26 cellular contexts compared by ENCODE assay signal in the genomic region with DNA sequence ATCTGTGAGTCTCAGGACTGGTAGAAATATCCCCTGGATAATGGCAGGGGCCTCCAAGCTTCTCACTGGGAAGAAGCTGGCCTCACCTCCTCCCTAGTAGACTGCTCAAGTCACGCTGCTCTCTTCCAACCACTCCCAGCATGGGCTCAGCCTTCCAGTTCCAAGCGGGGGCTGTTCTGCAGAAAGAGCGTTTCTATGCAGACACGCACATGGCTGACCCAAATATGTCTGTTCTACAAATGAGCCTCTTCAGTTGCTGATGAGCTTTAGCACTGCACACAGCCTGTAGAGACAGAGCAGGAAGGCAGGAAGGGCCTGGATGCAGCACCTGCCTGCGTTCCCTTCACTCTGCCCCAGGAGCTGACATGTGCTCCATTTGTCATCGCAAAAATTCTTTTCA.
A peak's percentile ranks its signal among the peaks of the same experiment; 100 is the strongest.
DNase-seq lines count a peak whose midpoint lies in the region; ATAC-seq and TF ChIP-seq lines count a peak whose summit lies in the region.
"Had no signal": no experiment of that assay in that cellular context is flagged by ENCODE, and none has a peak within 500 bp of the region (broad histone marks: within the 10 kb centered on the region; RNA-seq: fewer than 3 reads in every experiment).

No MANE protein-coding gene starts in this region.

- DNase-seq in cardiac septum (ENCODE audit: low spot score) (peak; percentile 56), Right ventricle myocardium inferior (ENCODE audit: missing footprints) (no peak), medulla oblongata (ENCODE audit: extremely low spot score) (peak; percentile 20), omental fat pad (ENCODE audit: low spot score) (no peak), superior temporal gyrus (ENCODE audit: extremely low spot score) (peak; percentile 32), osteoblast (ENCODE audit: insufficient read length, low spot score, missing footprints) (no peak)
- no peak for DNase-seq in naive thymus-derived CD4-positive, alpha-beta T cell
- no peak for DNase-seq in activated T-helper 1 cell treated with anti-CD3 and anti-CD28 coated beads, Interleukin-12 subunit alpha, Interleukin-12 subunit beta, Interleukin-2, Interleukin-4 antibody, amounts not matched to agents 30 ng/mL and 10 ng/mL and 1 ng/mL, durations not matched to agents 14 hours and 24 hours and 36 hours (ENCODE audit: low spot score)
- DNase-seq: BE2C; Calu3; DMS79 treated with DMSO at 0.1 percent for 48 hours; MM.1S; NCI-H1436; NCI-H187 treated with DMSO at 0.1 percent for 48 hours; NCI-H2107; NCI-H446; NCI-H524 treated with DMSO at 0.1 percent for 48 hours; NCI-H82; NK-92 treated with Interleukin-12 subunit alpha and Interleukin-12 subunit beta, amount 100 ng/mL, for 24 hours; PC-3; Right ventricle myocardium superior had no signal

- ATAC-seq in Right ventricle myocardium inferior, result no peak
- ATAC-seq in omental fat pad (ENCODE audit: low FRiP score), result peak; percentile 57
- no peak for ATAC-seq in naive thymus-derived CD4-positive, alpha-beta T cell
- ATAC-seq: HCT116, PC-3 had no signal

- no peak overlapping the region for H3K4me3 Mint-ChIP-seq in naive thymus-derived CD4-positive, alpha-beta T cell
- no peak overlapping the region for H3K4me3 Mint-ChIP-seq in activated T-helper 1 cell treated with anti-CD3 and anti-CD28 coated beads, Interleukin-12 subunit alpha, Interleukin-12 subunit beta, Interleukin-2, Interleukin-4 antibody, amounts not matched to agents 30 ng/mL and 10 ng/mL and 1 ng/mL, durations not matched to agents 14 hours and 24 hours and 36 hours
- H3K4me3 Mint-ChIP-seq: IgD-negative memory B cell had no signal

- CTCF ChIA-PET in naive thymus-derived CD4-positive, alpha-beta T cell (lab: Charles Lee), result no interaction called here

- TF ChIP-seq CTCF in omental fat pad (IDR thresholded peaks at IDR 0.05) (no peak), osteoblast (IDR thresholded peaks at IDR 0.05; ENCODE audit: extremely low read depth, low read depth, low read length) (no peak)

- H3K4me2 ChIP-seq in osteoblast (ENCODE audit: insufficient read depth, low read length), result no peak overlapping the region
- H3K4me2 ChIP-seq: KMS-11 had no signal

- peaks cover 0 to 33% (median 4%) of the 10 kb centered on the region in 5 donors for H3K27me3 Mint-ChIP-seq in naive thymus-derived CD4-positive, alpha-beta T cell
- peaks cover 3% of the 10 kb centered on the region for H3K27me3 Mint-ChIP-seq in activated T-helper 1 cell treated with anti-CD3 and anti-CD28 coated beads, Interleukin-12 subunit alpha, Interleukin-12 subunit beta, Interleukin-2, Interleukin-4 antibody, amounts not matched to agents 30 ng/mL and 10 ng/mL and 1 ng/mL, durations not matched to agents 14 hours and 24 hours and 36 hours (ENCODE audit: insufficient read depth)
- H3K27me3 Mint-ChIP-seq: IgD-negative memory B cell had no signal

- H2AFZ ChIP-seq in osteoblast (ENCODE audit: low read length), result no peak overlapping the region

- POLR2A ChIA-PET in naive thymus-derived CD4-positive, alpha-beta T cell (lab: Charles Lee), result no interaction called here

- H3K79me2 ChIP-seq in osteoblast (ENCODE audit: insufficient read depth, low read length), result no peaks in the 10 kb centered on the region

- no peak overlapping the region for H3K27ac Mint-ChIP-seq in naive thymus-derived CD4-positive, alpha-beta T cell
- H3K27ac Mint-ChIP-seq in activated T-helper 1 cell treated with anti-CD3 and anti-CD28 coated beads, Interleukin-12 subunit alpha, Interleukin-12 subunit beta, Interleukin-2, Interleukin-4 antibody, amounts not matched to agents 30 ng/mL and 10 ng/mL and 1 ng/mL, durations not matched to agents 14 hours and 24 hours and 36 hours, result no peak overlapping the region
- H3K27ac Mint-ChIP-seq: IgD-negative memory B cell had no signal

- no peak overlapping the region for H3K27ac ChIP-seq in naive thymus-derived CD4-positive, alpha-beta T cell (ENCODE audit: low read depth, low read length)
- H3K27ac ChIP-seq in osteoblast (ENCODE audit: low read depth, low read length), result no peak overlapping the region
- H3K27ac ChIP-seq: 22Rv1, KMS-11, SJSA1 had no signal

- no peaks in the 10 kb centered on the region for H3K27me3 ChIP-seq in naive thymus-derived CD4-positive, alpha-beta T cell (ENCODE audit: control insufficient read depth in 2 of 2, insufficient read depth in 2 of 2, low read length in 2 of 2)
- no peaks in the 10 kb centered on the region for H3K27me3 ChIP-seq in osteoblast (ENCODE audit: insufficient read depth, low read length)
- H3K27me3 ChIP-seq: BE2C, SJSA1 had no signal

- peaks cover 0 to 11% (median 0%) of the 10 kb centered on the region in 5 donors for H3K36me3 Mint-ChIP-seq in naive thymus-derived CD4-positive, alpha-beta T cell
- no peaks in the 10 kb centered on the region for H3K36me3 Mint-ChIP-seq in activated T-helper 1 cell treated with anti-CD3 and anti-CD28 coated beads, Interleukin-12 subunit alpha, Interleukin-12 subunit beta, Interleukin-2, Interleukin-4 antibody, amounts not matched to agents 30 ng/mL and 10 ng/mL and 1 ng/mL, durations not matched to agents 14 hours and 24 hours and 36 hours (ENCODE audit: low read depth)
- H3K36me3 Mint-ChIP-seq: IgD-negative memory B cell had no signal

- peaks cover 0 to 3% (median 0%) of the 10 kb centered on the region in 3 experiments for H3K9me3 ChIP-seq in naive thymus-derived CD4-positive, alpha-beta T cell (ENCODE audit: control insufficient read depth in 2 of 3, low read length in 3 of 3)
- peaks cover 9% of the 10 kb centered on the region for H3K9me3 ChIP-seq in osteoblast (ENCODE audit: low read depth, low read length)
- H3K9me3 ChIP-seq: BE2C had no signal

- no peak overlapping the region for H3K4me3 ChIP-seq in naive thymus-derived CD4-positive, alpha-beta T cell (ENCODE audit: low read length)
- H3K4me3 ChIP-seq in osteoblast (ENCODE audit: insufficient read depth, low read length), result no peak overlapping the region
- H3K4me3 ChIP-seq: SJSA1 had no signal

- H4K20me1 ChIP-seq in osteoblast (ENCODE audit: insufficient read depth, low read length), result no peaks in the 10 kb centered on the region

- H3K36me3 ChIP-seq in naive thymus-derived CD4-positive, alpha-beta T cell (ENCODE audit: control insufficient read depth in 2 of 3, insufficient read depth in 3 of 3, low read length in 3 of 3), result no peaks in the 10 kb centered on the region
- H3K36me3 ChIP-seq in osteoblast (ENCODE audit: insufficient read depth, low read length), result no peaks in the 10 kb centered on the region
- H3K36me3 ChIP-seq: BE2C, SJSA1 had no signal

- intact Hi-C loops in cardiac septum (cut with DNase I) (no loop called here), Right ventricle myocardium inferior (cut with DNase I) (no loop called here)
- intact Hi-C loops in naive thymus-derived CD4-positive, alpha-beta T cell (cut with micrococcal nuclease), result no loop called here
- intact Hi-C loops in activated T-helper 1 cell treated with anti-CD3 and anti-CD28 coated beads, Interleukin-12 subunit alpha, Interleukin-12 subunit beta, Interleukin-2, Interleukin-4 antibody, amounts not matched to agents 30 ng/mL and 10 ng/mL and 1 ng/mL, durations not matched to agents 14 hours and 24 hours and 36 hours (cut with micrococcal nuclease), result no loop called here

- H3K9me3 Mint-ChIP-seq in naive thymus-derived CD4-positive, alpha-beta T cell, result peaks cover 4 to 18% (median 10%) of the 10 kb centered on the region in 11 donors
- H3K9me3 Mint-ChIP-seq in activated T-helper 1 cell treated with anti-CD3 and anti-CD28 coated beads, Interleukin-12 subunit alpha, Interleukin-12 subunit beta, Interleukin-2, Interleukin-4 antibody, amounts not matched to agents 30 ng/mL and 10 ng/mL and 1 ng/mL, durations not matched to agents 14 hours and 24 hours and 36 hours, result peaks cover 8% of the 10 kb centered on the region

- peaks cover 0 to 2% (median 0%) of the 10 kb centered on the region in 7 donors for H3K4me1 Mint-ChIP-seq in naive thymus-derived CD4-positive, alpha-beta T cell
- H3K4me1 Mint-ChIP-seq in activated T-helper 1 cell treated with anti-CD3 and anti-CD28 coated beads, Interleukin-12 subunit alpha, Interleukin-12 subunit beta, Interleukin-2, Interleukin-4 antibody, amounts not matched to agents 30 ng/mL and 10 ng/mL and 1 ng/mL, durations not matched to agents 14 hours and 24 hours and 36 hours (ENCODE audit: low read depth), result no peaks in the 10 kb centered on the region
- H3K4me1 Mint-ChIP-seq: IgD-negative memory B cell had no signal

- no peaks in the 10 kb centered on the region for H3K4me1 ChIP-seq in naive thymus-derived CD4-positive, alpha-beta T cell (ENCODE audit: control insufficient read depth in 2 of 2, insufficient read depth in 2 of 2, low read length in 2 of 2)
- H3K4me1 ChIP-seq in osteoblast (ENCODE audit: insufficient read depth, low read length), result no peaks in the 10 kb centered on the region
- H3K4me1 ChIP-seq: BE2C, SJSA1 had no signal

Comparison
In these comparisons a context has a peak if more than half of its experiments do, and no peak if none do; other contexts are left out.
1. DNase-seq: peak in cardiac septum (single experiment), medulla oblongata (single experiment) and superior temporal gyrus (single experiment); none in Right ventricle myocardium inferior (single experiment), omental fat pad (single experiment), naive thymus-derived CD4-positive, alpha-beta T cell (0 of 9), activated T-helper 1 cell treated with anti-CD3 and anti-CD28 coated beads, Interleukin-12 subunit alpha, Interleukin-12 subunit beta, Interleukin-2, Interleukin-4 antibody, amounts not matched to agents 30 ng/mL and 10 ng/mL and 1 ng/mL, durations not matched to agents 14 hours and 24 hours and 36 hours (single experiment) and osteoblast (single experiment).